ENCODE assay signal across 23 cellular contexts in the genomic region with DNA sequence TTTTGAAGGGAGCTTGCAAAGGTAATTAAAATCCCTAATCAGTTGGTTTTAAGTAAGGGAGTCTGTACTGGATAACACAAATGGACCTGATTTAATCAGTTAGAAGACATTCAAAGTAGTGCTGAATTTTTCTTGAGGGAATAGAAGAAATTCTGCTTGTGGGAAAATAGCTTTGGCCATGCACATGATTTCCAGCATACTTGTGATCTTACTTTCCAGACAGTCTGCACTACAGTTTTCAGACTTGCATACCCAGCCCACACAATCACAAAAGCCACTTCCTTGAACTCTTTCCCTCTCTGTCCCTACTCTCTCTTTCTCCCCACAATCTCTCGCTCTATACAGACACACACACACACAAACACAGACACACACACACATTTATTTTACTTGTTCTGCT.
DNase-seq lines count a peak whose midpoint lies in the region; ATAC-seq and TF ChIP-seq lines count a peak whose summit lies in the region.
"Had no signal": no experiment of that assay in that cellular context is flagged by ENCODE, and none has a peak within 500 bp of the region (broad histone marks: within the 10 kb centered on the region; RNA-seq: fewer than 3 reads in every experiment).

No MANE protein-coding gene starts in this region.

- BruUV-seq in mammary epithelial cell (replicated peaks; lab: Mats Ljungman, UMichigan): no TSS peak
- no TSS peak for BruUV-seq in MCF 10A (replicated peaks; lab: Mats Ljungman, UMichigan)

- H4K20me1 ChIP-seq in mammary epithelial cell (ENCODE audit: insufficient read depth, low read length): no peaks in the 10 kb centered on the region
- H4K20me1 ChIP-seq in neural progenitor cell (ENCODE audit: low read depth): no peaks in the 10 kb centered on the region

- TF ChIP-seq CTCF in mammary epithelial cell (conservative IDR thresholded peaks at IDR 0.05 in 1 of 2, IDR thresholded peaks at IDR 0.05 in 1 of 2; ENCODE audit: extremely low read depth in 1 of 2, insufficient read depth in 1 of 2, low read depth in 1 of 2, low read length in 2 of 2): no peak
- TF ChIP-seq CTCF in MCF 10A (IDR thresholded peaks at IDR 0.05; ENCODE audit: unreplicated experiment): no peak
- TF ChIP-seq CTCF in choroid plexus epithelial cell (conservative IDR thresholded peaks at IDR 0.05; ENCODE audit: low read depth, low read length): no peak
- no peak for TF ChIP-seq CTCF in type B pancreatic cell (conservative IDR thresholded peaks at IDR 0.05)
- TF ChIP-seq CTCF in neural progenitor cell (IDR thresholded peaks at IDR 0.05): no peak

- H3K4me2 ChIP-seq in mammary epithelial cell (ENCODE audit: insufficient read depth, low read depth, low read length) (no peak overlapping the region), mesenchymal stem cell (ENCODE audit: low read length, poor library complexity, severe bottlenecking) (no peak overlapping the region), neural progenitor cell (no peak overlapping the region)

- dilution Hi-C loops in mammary epithelial cell (cut with HindIII; ENCODE audit: low sequenced_read_pairs): no loop called here

- H3K79me1 ChIP-seq in mesenchymal stem cell (replicated peaks; ENCODE audit: low read length, poor library complexity, severe bottlenecking): no peaks in the 10 kb centered on the region

- H2BK120ac ChIP-seq in mesenchymal stem cell (ENCODE audit: low read depth, low read length): no peak overlapping the region

- POLR2A ChIA-PET in MCF 10A (lab: Yijun Ruan, JAX): interaction anchor here (0.7 kb wide), 1 partner anchor 34 kb away, joined by 3 read pairs; no protein-coding TSS in a partner anchor

- no peaks in the 10 kb centered on the region for H3K27me3 Mint-ChIP-seq in MCF 10A (ENCODE audit: insufficient read depth, unreplicated experiment)
- no peaks in the 10 kb centered on the region for H3K27me3 Mint-ChIP-seq in type B pancreatic cell
- H3K27me3 Mint-ChIP-seq in neural progenitor cell (ENCODE audit: insufficient read depth, low read depth): no peaks in the 10 kb centered on the region
- H3K27me3 Mint-ChIP-seq: activated naive CD8-positive, alpha-beta T cell; CD4-positive, CD25-positive, alpha-beta regulatory T cell; T-cell had no signal

- no peak overlapping the region for H2BK5ac ChIP-seq in mesenchymal stem cell (ENCODE audit: low read depth, low read length, poor library complexity, severe bottlenecking)

- no peak for ATAC-seq in HG02938 (IDR thresholded peaks at IDR 0.05; ENCODE audit: unreplicated experiment)
- ATAC-seq: esophagus mucosa; right lobe of liver; stimulated activated naive CD8-positive, alpha-beta T cell treated with anti-CD3 and anti-CD28 coated beads, Interleukin-15, Interleukin-2, amounts not matched to agents 100 U/mL and 50 U/mL, for 24 hours; T-cell had no signal

- H3K9me3 ChIP-seq in mammary epithelial cell (replicated peaks; ENCODE audit: insufficient read depth, low read length): no peaks in the 10 kb centered on the region
- no peaks in the 10 kb centered on the region for H3K9me3 ChIP-seq in mesenchymal stem cell (ENCODE audit: control insufficient read depth, low read length)
- H3K9me3 ChIP-seq in neural progenitor cell (ENCODE audit: low read depth): no peaks in the 10 kb centered on the region
- H3K9me3 ChIP-seq: MG63, right lobe of liver, tibial nerve had no signal

- no peak overlapping the region for H3K4ac ChIP-seq in mesenchymal stem cell (ENCODE audit: low read depth in 1 of 2, low read length in 2 of 2)

- H3K4me3 Mint-ChIP-seq in MCF 10A (ENCODE audit: unreplicated experiment): no peak overlapping the region
- no peak overlapping the region for H3K4me3 Mint-ChIP-seq in type B pancreatic cell
- no peak overlapping the region for H3K4me3 Mint-ChIP-seq in neural progenitor cell
- H3K4me3 Mint-ChIP-seq: activated naive CD8-positive, alpha-beta T cell; CD4-positive, CD25-positive, alpha-beta regulatory T cell; T-cell had no signal

- DNase-seq in mammary epithelial cell: no peak
- DNase-seq in MCF 10A (ENCODE audit: unreplicated experiment): no peak
- DNase-seq in choroid plexus epithelial cell (ENCODE audit: low read depth): peak; percentile 94
- DNase-seq in mesenchymal stem cell: peak; percentile 58
- no peak for DNase-seq in type B pancreatic cell (ENCODE audit: extremely low spot score, unreplicated experiment)
- DNase-seq in DMS114 treated with DMSO at 0.1 percent for 48 hours (lab: John Stamatoyannopoulos, UW; ENCODE audit: unreplicated experiment): no peak
- DNase-seq in neural progenitor cell (ENCODE audit: low spot score): no peak
- DNase-seq: activated CD4-positive, alpha-beta T cell treated with anti-CD3 and anti-CD28 coated beads, Interleukin-2, amount 50 U/mL, for 48 hours; activated T-cell treated with anti-CD3 and anti-CD28 coated beads, Interleukin-2, amount 50 U/mL, for 48 hours; CD4-positive, CD25-positive, alpha-beta regulatory T cell; DMS153; MG63; NCI-H1694 treated with DMSO at 0.1 percent for 48 hours; NCI-H510A treated with DMSO at 0.1 percent for 48 hours; right lobe of liver; stimulated activated CD4-positive, alpha-beta T cell treated with anti-CD3 and anti-CD28 coated beads, Interleukin-1b, Interleukin-23, amount 100 ng/mL, for 48 hours; stimulated activated naive CD8-positive, alpha-beta T cell treated with anti-CD3 and anti-CD28 coated beads, Interleukin-15, Interleukin-2, amounts not matched to agents 100 U/mL and 50 U/mL, for 24 hours; T-cell had no signal

- H3K27ac Mint-ChIP-seq in MCF 10A (ENCODE audit: low read depth, unreplicated experiment) (no peak overlapping the region), type B pancreatic cell (peak overlapping the region; percentile 38), neural progenitor cell (no peak overlapping the region)
- H3K27ac Mint-ChIP-seq: activated naive CD8-positive, alpha-beta T cell; CD4-positive, CD25-positive, alpha-beta regulatory T cell; T-cell had no signal

- H3K4me3 ChIP-seq in mammary epithelial cell (replicated peaks in 1 of 3; ENCODE audit: insufficient read depth in 1 of 3, low read depth in 2 of 3, low read length in 3 of 3): no peak overlapping the region
- H3K4me3 ChIP-seq in choroid plexus epithelial cell (ENCODE audit: low read depth, low read length): no peak overlapping the region
- no peak overlapping the region for H3K4me3 ChIP-seq in mesenchymal stem cell (ENCODE audit: insufficient read depth in 1 of 2, low read depth in 1 of 2, low read length in 2 of 2)
- H3K4me3 ChIP-seq in neural progenitor cell: no peak overlapping the region
- H3K4me3 ChIP-seq: cardiac muscle cell, MG63, right lobe of liver, tibial nerve had no signal

- H4K8ac ChIP-seq in mesenchymal stem cell (ENCODE audit: low read length): no peak overlapping the region

- 33% methylated on average over 1 of the region's 1 CpG for WGBS in mammary epithelial cell (ENCODE audit: low coverage, missing lambda C conversion rate)
- 54% methylated on average over 1 of the region's 1 CpG for WGBS in mesenchymal stem cell

- no peak overlapping the region for H2BK15ac ChIP-seq in mesenchymal stem cell (ENCODE audit: low read depth, poor library complexity, severe bottlenecking)

- H3K36me3 Mint-ChIP-seq in MCF 10A (ENCODE audit: insufficient read depth, unreplicated experiment) (no peaks in the 10 kb centered on the region), type B pancreatic cell (no peaks in the 10 kb centered on the region), neural progenitor cell (no peaks in the 10 kb centered on the region)
- H3K36me3 Mint-ChIP-seq: activated naive CD8-positive, alpha-beta T cell; CD4-positive, CD25-positive, alpha-beta regulatory T cell; T-cell had no signal

- H3K9me3 Mint-ChIP-seq in MCF 10A (ENCODE audit: unreplicated experiment) (no peaks in the 10 kb centered on the region), type B pancreatic cell (no peaks in the 10 kb centered on the region), neural progenitor cell (no peaks in the 10 kb centered on the region)

- no peak overlapping the region for H3K14ac ChIP-seq in mesenchymal stem cell (ENCODE audit: low read length in 2 of 2)

- H3K4me1 Mint-ChIP-seq in MCF 10A (ENCODE audit: insufficient read depth, unreplicated experiment): peaks cover 6% of the 10 kb centered on the region
- H3K4me1 Mint-ChIP-seq in type B pancreatic cell (ENCODE audit: unreplicated experiment): no peaks in the 10 kb centered on the region
- H3K4me1 Mint-ChIP-seq in neural progenitor cell: no peaks in the 10 kb centered on the region
- H3K4me1 Mint-ChIP-seq: CD4-positive, CD25-positive, alpha-beta regulatory T cell; T-cell had no signal

- H3K79me2 ChIP-seq in mammary epithelial cell (ENCODE audit: insufficient read depth, low read length) (no peaks in the 10 kb centered on the region), neural progenitor cell (ENCODE audit: low read depth) (no peaks in the 10 kb centered on the region)

- H3K27me3 ChIP-seq in mammary epithelial cell (ENCODE audit: insufficient read depth, low read length): no peaks in the 10 kb centered on the region
- no peaks in the 10 kb centered on the region for H3K27me3 ChIP-seq in mesenchymal stem cell (ENCODE audit: control insufficient read depth in 1 of 2, insufficient read depth in 1 of 2, low read length in 2 of 2)
- no peaks in the 10 kb centered on the region for H3K27me3 ChIP-seq in neural progenitor cell
- H3K27me3 ChIP-seq: cardiac muscle cell, MG63, tibial nerve had no signal

- H3K4me1 ChIP-seq in mammary epithelial cell (ENCODE audit: insufficient read depth, low read length) (peaks cover 8% of the 10 kb centered on the region), mesenchymal stem cell (ENCODE audit: control insufficient read depth, insufficient read depth, low read depth, low read length) (no peaks in the 10 kb centered on the region), neural progenitor cell (no peaks in the 10 kb centered on the region)
- H3K4me1 ChIP-seq: right lobe of liver, tibial nerve had no signal

- H4K91ac ChIP-seq in mesenchymal stem cell (ENCODE audit: low read length): no peak overlapping the region

- peak overlapping the region; percentile 53 for H2AFZ ChIP-seq in mammary epithelial cell (ENCODE audit: low read depth, low read length)
- H2AFZ ChIP-seq in mesenchymal stem cell (ENCODE audit: low read depth, low read length): no peak overlapping the region
- no peak overlapping the region for H2AFZ ChIP-seq in neural progenitor cell (replicated peaks)

- H3K27ac ChIP-seq in mammary epithelial cell (ENCODE audit: insufficient read depth, low read depth, low read length): no peak overlapping the region
- H3K27ac ChIP-seq in mesenchymal stem cell (ENCODE audit: low read length, poor library complexity, severe bottlenecking): no peak overlapping the region
- H3K27ac ChIP-seq in neural progenitor cell: no peak overlapping the region
- H3K27ac ChIP-seq: cardiac muscle cell, right lobe of liver, tibial nerve had no signal

- H3F3A ChIP-seq in neural progenitor cell (ENCODE audit: low read depth): no peaks in the 10 kb centered on the region

- CTCF ChIA-PET in mammary epithelial cell (lab: Charles Lee; ENCODE audit: low non-redundant PET) (interaction anchor here (0.6 kb wide), 1 partner anchor 267 kb away, joined by 3 read pairs; no protein-coding TSS in a partner anchor), MCF 10A (lab: Yijun Ruan, JAX) (no interaction called here)

- H2AK5ac ChIP-seq in mesenchymal stem cell (ENCODE audit: low read length, severe bottlenecking): no peak overlapping the region

- no peak overlapping the region for H3K18ac ChIP-seq in mesenchymal stem cell (ENCODE audit: low read depth in 1 of 2, low read length in 2 of 2)

- H3K23ac ChIP-seq in mesenchymal stem cell (ENCODE audit: low read length in 2 of 2): no peak overlapping the region

- H3K9ac ChIP-seq in mammary epithelial cell (ENCODE audit: insufficient read depth, low read length): no peak overlapping the region
- H3K9ac ChIP-seq in mesenchymal stem cell (ENCODE audit: low read length): no peak overlapping the region
- no peak overlapping the region for H3K9ac ChIP-seq in neural progenitor cell

- H2BK12ac ChIP-seq in mesenchymal stem cell (ENCODE audit: low read length in 2 of 2): no peak overlapping the region

- intact Hi-C loops in mammary epithelial cell (cut with micrococcal nuclease): no loop called here
- intact Hi-C loops in MCF 10A (cut with micrococcal nuclease): no loop called here

- in situ Hi-C loops in mammary epithelial cell (cut with MboI; ENCODE audit: low sequenced_read_pairs in 2 of 2): no loop called here

- H3K36me3 ChIP-seq in mammary epithelial cell (ENCODE audit: insufficient read depth, low read length) (no peaks in the 10 kb centered on the region), mesenchymal stem cell (ENCODE audit: control insufficient read depth in 1 of 2, insufficient read depth in 2 of 2, low read depth in 1 of 2, low read length in 2 of 2) (no peaks in the 10 kb centered on the region), neural progenitor cell (no peaks in the 10 kb centered on the region)
- H3K36me3 ChIP-seq: cardiac muscle cell, MG63, right lobe of liver, tibial nerve had no signal

Comparison
In these comparisons a context has a peak if more than half of its experiments do, and no peak if none do; other contexts are left out.
1. DNase-seq: peak in choroid plexus epithelial cell (single experiment) and mesenchymal stem cell (single experiment); none in mammary epithelial cell (single experiment), MCF 10A (single experiment), type B pancreatic cell (single experiment), DMS114 treated with DMSO at 0.1 percent for 48 hours (single experiment) and neural progenitor cell (single experiment).